Comparison of ENCODE assay signal across 8 cellular contexts in the genomic region with DNA sequence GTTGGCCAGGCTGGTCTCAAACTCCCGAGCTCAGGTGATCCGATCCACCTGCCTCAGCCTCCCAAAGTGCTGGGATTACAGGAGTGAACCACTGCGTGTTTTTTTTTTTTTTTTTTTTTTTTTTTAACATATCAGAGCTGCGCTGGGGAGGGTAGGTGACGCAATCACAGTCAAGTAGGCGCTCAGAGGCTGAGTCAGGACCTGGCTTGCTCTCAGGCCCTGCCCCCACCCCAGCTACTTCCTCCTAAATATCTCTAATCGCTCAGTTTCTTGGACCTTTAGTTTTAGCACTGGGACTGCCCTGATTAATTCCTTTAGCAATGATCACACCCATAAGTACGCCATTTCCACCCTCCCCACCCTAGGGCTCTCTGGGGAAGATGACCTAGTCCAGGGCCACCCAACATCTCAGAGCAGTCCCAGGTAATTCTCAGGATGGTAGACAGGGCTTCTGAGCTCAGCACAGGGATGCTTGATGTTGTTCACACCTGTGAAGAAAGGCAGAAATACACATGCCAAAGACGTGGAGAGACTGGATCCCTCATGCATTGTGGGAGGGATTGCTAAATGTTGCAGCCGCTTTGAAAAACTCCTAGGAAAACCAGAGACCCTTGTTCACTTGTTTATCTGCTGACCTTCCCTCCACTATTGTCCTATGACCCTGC. TPM values are rescaled to one million over a fixed set of nuclear protein-coding genes. Genes with fewer than 3 reads are reported as not detected.
DNase-seq lines count a peak whose midpoint lies in the region; ATAC-seq and TF ChIP-seq lines count a peak whose summit lies in the region.

No MANE protein-coding gene starts in this region.

- CTCF ChIA-PET in CD4-positive, alpha-beta memory T cell (lab: Charles Lee; ENCODE audit: partially characterized antibody): interaction anchor here (0.6 to 0.8 kb wide), 2 partner anchors 43 to 1528 kb away, joined by 3 read pairs; no protein-coding TSS in a partner anchor

- no peaks in the 10 kb centered on the region for H3K36me3 ChIP-seq in CD4-positive, alpha-beta memory T cell (ENCODE audit: insufficient read depth, low read length)
- no peaks in the 10 kb centered on the region for H3K36me3 ChIP-seq in NT2/D1 (ENCODE audit: insufficient read depth, insufficient read length, low read length)
- no peaks in the 10 kb centered on the region for H3K36me3 ChIP-seq in heart left ventricle

- no peak overlapping the region for H3K4me3 ChIP-seq in CD4-positive, alpha-beta memory T cell (ENCODE audit: low read length in 2 of 2)
- H3K4me3 ChIP-seq in NT2/D1 (ENCODE audit: insufficient read length, low read depth): no peak overlapping the region
- no peak overlapping the region for H3K4me3 ChIP-seq in heart left ventricle

- TF ChIP-seq CTCF in heart left ventricle (IDR thresholded peaks at IDR 0.05): no peak
- no peak for TF ChIP-seq CTCF in nephron progenitor cell (IDR thresholded peaks at IDR 0.05)

- 62 to 72% (median 67%) methylated on average over 9 to 10 of the region's 10 CpGs for WGBS in heart left ventricle, 4 donors

- H3K4me1 ChIP-seq in CD4-positive, alpha-beta memory T cell (ENCODE audit: insufficient read depth, low read length): peaks cover 21% of the 10 kb centered on the region
- peaks cover 10% of the 10 kb centered on the region for H3K4me1 ChIP-seq in NT2/D1 (ENCODE audit: insufficient read depth, insufficient read length)
- peaks cover 0 to 21% (median 0%) of the 10 kb centered on the region in 12 donors for H3K4me1 ChIP-seq in heart left ventricle

- peaks cover 12 to 21% (median 15%) of the 10 kb centered on the region in 4 donors for H3K4me1 Mint-ChIP-seq in CD4-positive, alpha-beta memory T cell
- peaks cover 24% of the 10 kb centered on the region for H3K4me1 Mint-ChIP-seq in nephron progenitor cell

- H3K27ac ChIP-seq in CD4-positive, alpha-beta memory T cell (ENCODE audit: low read depth, low read length): no peak overlapping the region
- H3K27ac ChIP-seq in heart left ventricle: peak overlapping the region in 1 of 12 donors; percentile 82

- intact Hi-C loops in CD4-positive, alpha-beta memory T cell (cut with micrococcal nuclease): loop anchor here (5.0 kb wide), 1 partner anchor 737 kb away; a partner anchor contains a TSS
- intact Hi-C loops in heart left ventricle (cut with DNase I): no loop called here

- ATAC-seq in heart left ventricle (peak; percentile 61 to 91 (median 85)), HG02885 (IDR thresholded peaks at IDR 0.05; ENCODE audit: poor library complexity, unreplicated experiment) (no peak)

- no peaks in the 10 kb centered on the region for H3K9me3 ChIP-seq in CD4-positive, alpha-beta memory T cell (ENCODE audit: control insufficient read depth in 1 of 2, low read length in 2 of 2)
- H3K9me3 ChIP-seq in NT2/D1 (ENCODE audit: insufficient read depth, low read length): no peaks in the 10 kb centered on the region
- H3K9me3 ChIP-seq in heart left ventricle: no peaks in the 10 kb centered on the region

- H3K27ac Mint-ChIP-seq in CD4-positive, alpha-beta memory T cell: peak overlapping the region; percentile 58 to 97 (median 94)
- H3K27ac Mint-ChIP-seq in nephron progenitor cell: no peak overlapping the region

- TF ChIP-seq POLR2A in heart left ventricle (IDR thresholded peaks at IDR 0.05): no peak

- no peaks in the 10 kb centered on the region for H3K27me3 ChIP-seq in CD4-positive, alpha-beta memory T cell (ENCODE audit: insufficient read depth, low read length)
- no peaks in the 10 kb centered on the region for H3K27me3 ChIP-seq in NT2/D1 (ENCODE audit: insufficient read depth, insufficient read length)
- H3K27me3 ChIP-seq in heart left ventricle: peaks cover 0 to 3% (median 0%) of the 10 kb centered on the region in 9 donors

- DNase-seq in CD4-positive, alpha-beta memory T cell: peak; percentile 33 to 79 (median 53)
- DNase-seq in NT2/D1 (ENCODE audit: low read depth, low spot score) (no peak), activated T-helper 1 cell treated with Interleukin-2 at 50 U/mL for 16 hours (ENCODE audit: low read depth) (peak; percentile 22), heart left ventricle (peak; percentile 55 to 81 (median 71)), NCI-H2081 (lab: John Stamatoyannopoulos, UW) (no peak), nephron progenitor cell (no peak)
- peak; percentile 43 to 58 for DNase-seq in stimulated activated CD4-positive, alpha-beta T cell treated with anti-CD3 and anti-CD28 coated beads, Interleukin-15, amount 100 ng/mL, for 48 hours (ENCODE audit: low read depth in 2 of 2)

- H3K9ac ChIP-seq in NT2/D1 (ENCODE audit: insufficient read length, low read depth): peak overlapping the region; percentile 61

- H3K9me3 Mint-ChIP-seq in CD4-positive, alpha-beta memory T cell: peaks cover 0 to 3% (median 0%) of the 10 kb centered on the region in 8 donors
- H3K9me3 Mint-ChIP-seq in nephron progenitor cell: peaks cover 44% of the 10 kb centered on the region

- H3K27me3 Mint-ChIP-seq in CD4-positive, alpha-beta memory T cell: no peaks in the 10 kb centered on the region
- H3K27me3 Mint-ChIP-seq in nephron progenitor cell (ENCODE audit: low read depth, poor library complexity): peaks cover 3% of the 10 kb centered on the region

- H3K36me3 Mint-ChIP-seq in CD4-positive, alpha-beta memory T cell: peaks cover 0 to 2% of the 10 kb centered on the region in 2 donors
- no peaks in the 10 kb centered on the region for H3K36me3 Mint-ChIP-seq in nephron progenitor cell (ENCODE audit: low read depth)

- H3K4me3 Mint-ChIP-seq in CD4-positive, alpha-beta memory T cell: peak overlapping the region; percentile 53 to 92 (median 80)
- H3K4me3 Mint-ChIP-seq in nephron progenitor cell: no peak overlapping the region

- POLR2A ChIA-PET in CD4-positive, alpha-beta memory T cell (lab: Charles Lee; ENCODE audit: partially characterized antibody): interaction anchor here (1.0 to 3.2 kb wide), 12 partner anchors 9 to 58 kb away, joined by 3 to 33 read pairs (median 19); a partner anchor contains a TSS

RNA-seq across cellular contexts. Expression of a gene that starts 50.2 kb away (rescaled TPM):
- 100 to 1,000 TPM; 318 to 320 TPM for total RNA-seq in CD4-positive, alpha-beta memory T cell
- polyA plus RNA-seq in CD4-positive, alpha-beta memory T cell: 100 to 1,000 TPM; 256 to 257 TPM
- 100 to 1,000 TPM; 128 to 272 (median 178) TPM for total RNA-seq in heart left ventricle
- polyA plus RNA-seq in heart left ventricle: 10 to 100 TPM; 34.3 to 99.8 TPM

Comparison
In these comparisons a context has a peak if more than half of its experiments do, and no peak if none do; other contexts are left out.
1. DNase-seq: peak in CD4-positive, alpha-beta memory T cell (5 of 5), activated T-helper 1 cell treated with Interleukin-2 at 50 U/mL for 16 hours (single experiment), heart left ventricle (5 of 5) and stimulated activated CD4-positive, alpha-beta T cell treated with anti-CD3 and anti-CD28 coated beads, Interleukin-15, amount 100 ng/mL, for 48 hours (2 of 2); none in NT2/D1 (single experiment), NCI-H2081 (0 of 2) and nephron progenitor cell (single experiment).